Comparison of ENCODE assay signal across 12 cellular contexts in genomic region chr2:8628179-8628869, GRCh38. TPM values are rescaled to one million over a fixed set of nuclear protein-coding genes. Genes with fewer than 3 reads are reported as not detected.
DNase-seq lines count a peak whose midpoint lies in the region; ATAC-seq, FAIRE-seq and TF ChIP-seq lines count a peak whose summit lies in the region.
"Had no signal": no experiment of that assay in that cellular context is flagged by ENCODE, and none has a peak within 500 bp of the region (broad histone marks: within the 10 kb centered on the region; RNA-seq: fewer than 3 reads in every experiment).

No MANE protein-coding gene starts in this region.

- H2BK12ac ChIP-seq in trophoblast cell (ENCODE audit: low read length), result peak overlapping the region; percentile 41

- CTCF ChIA-PET in K562 (lab: Yijun Ruan, JAX; ENCODE audit: low intra/inter-chr PET ratio), result no interaction called here

- H3K14ac ChIP-seq in trophoblast cell (ENCODE audit: low read length), result no peak overlapping the region

- H3K4me3 Mint-ChIP-seq in GM23338 (no peak overlapping the region), T-helper 17 cell (no peak overlapping the region)
- H3K4me3 Mint-ChIP-seq: CD8-positive, alpha-beta T cell had no signal

- H3K4me3 ChIP-seq in GM06990 (replicated peaks; ENCODE audit: low read depth, low read length) (no peak overlapping the region), GM23338 (no peak overlapping the region), K562 (no peak overlapping the region), trophoblast cell (ENCODE audit: low read depth, low read length) (no peak overlapping the region)
- H3K4me3 ChIP-seq: skin epidermis had no signal

- H4K91ac ChIP-seq in trophoblast cell (ENCODE audit: low read depth, low read length), result peak overlapping the region; percentile 23

- TF ChIP-seq EP300 in K562 (IDR thresholded peaks at IDR 0.05; ENCODE audit: low read length), result no peak

- no peaks in the 10 kb centered on the region for H3F3A ChIP-seq in GM23338 (replicated peaks; ENCODE audit: low read depth)

- peak overlapping the region; percentile 21 for H2BK120ac ChIP-seq in trophoblast cell (ENCODE audit: insufficient read depth, low read length, poor library complexity)

- peak overlapping the region; percentile 14 for H4K8ac ChIP-seq in trophoblast cell (ENCODE audit: low read depth, low read length)

- in situ Hi-C loops in K562 (cut with MboI), result no loop called here

- peak overlapping the region; percentile 8 for H2AK5ac ChIP-seq in trophoblast cell (ENCODE audit: low read length)

- H3K4me2 ChIP-seq in GM23338 (no peak overlapping the region), K562 (ENCODE audit: insufficient read depth, low read length) (no peak overlapping the region), trophoblast cell (ENCODE audit: low read length) (no peak overlapping the region)

- H3K4me1 ChIP-seq in GM23338 (ENCODE audit: insufficient read depth) (no peaks in the 10 kb centered on the region), K562 (replicated peaks in 1 of 2; ENCODE audit: control insufficient read depth in 2 of 2, insufficient read depth in 2 of 2, low read length in 2 of 2) (peaks cover 3 to 44% of the 10 kb centered on the region in 2 experiments; a peak in 3 of 5 replicates), trophoblast cell (ENCODE audit: control insufficient read depth in 1 of 2, insufficient read depth in 2 of 2, low read length in 2 of 2) (peaks cover 8 to 11% of the 10 kb centered on the region in 2 experiments)

- H3K27ac ChIP-seq in GM23338 (ENCODE audit: low read depth) (no peak overlapping the region), K562 (ENCODE audit: extremely low read depth, low read depth, low read length) (no peak overlapping the region), trophoblast cell (ENCODE audit: low read depth, low read length) (no peak overlapping the region)
- H3K27ac ChIP-seq: RWPE1, skin epidermis had no signal

- intact Hi-C loops in K562 (cut with micrococcal nuclease), result loop anchor here (2.0 kb wide), 1 partner anchor 104 kb away; no protein-coding TSS in a partner anchor

- H3K4ac ChIP-seq in trophoblast cell (ENCODE audit: low read depth, low read length), result no peak overlapping the region

- H4K20me1 ChIP-seq in GM23338 (replicated peaks; ENCODE audit: insufficient read depth), result no peaks in the 10 kb centered on the region
- no peaks in the 10 kb centered on the region for H4K20me1 ChIP-seq in K562 (replicated peaks; ENCODE audit: control insufficient read depth, insufficient read depth, low read length)

- H3K9me1 ChIP-seq in K562 (ENCODE audit: control insufficient read depth, insufficient read depth, low read length), result no peaks in the 10 kb centered on the region

- peaks cover 2% of the 10 kb centered on the region; the same call in 1 of the 3 replicates for H3K4me1 Mint-ChIP-seq in GM23338
- peaks cover 7% of the 10 kb centered on the region for H3K4me1 Mint-ChIP-seq in T-helper 17 cell

- H3K36me3 Mint-ChIP-seq in GM23338 (ENCODE audit: low read depth) (no peaks in the 10 kb centered on the region), T-helper 17 cell (ENCODE audit: low read depth) (peaks cover 2% of the 10 kb centered on the region)
- H3K36me3 Mint-ChIP-seq: CD8-positive, alpha-beta T cell had no signal

- H3K27ac Mint-ChIP-seq in GM23338, result no peak overlapping the region
- H3K27ac Mint-ChIP-seq in T-helper 17 cell, result no peak overlapping the region
- H3K27ac Mint-ChIP-seq: CD8-positive, alpha-beta T cell had no signal

- peak; percentile 39 for DNase-seq in GM06990 (ENCODE audit: extremely low read depth, insufficient read length)
- DNase-seq in GM23338 (ENCODE audit: low spot score), result peak; percentile 24
- DNase-seq in K562 (ENCODE audit: extremely low read depth in 1 of 4, low spot score in 3 of 4), result peak; percentile 31 to 41 (median 40)
- no peak for DNase-seq in trophoblast cell
- DNase-seq in T-helper 17 cell, result no peak
- no peak for DNase-seq in RPMI8226
- DNase-seq in amygdala (lab: John Stamatoyannopoulos, UW), result no peak
- DNase-seq: CD8-positive, alpha-beta T cell; NCI-H2107 had no signal

- H3K18ac ChIP-seq in trophoblast cell (ENCODE audit: low read length), result peak overlapping the region; percentile 20

- peaks cover 2% of the 10 kb centered on the region; the same call in 1 of the 2 replicates for H3K27me3 ChIP-seq in GM06990 (replicated peaks; ENCODE audit: control insufficient read depth, insufficient read depth, low read length)
- no peaks in the 10 kb centered on the region for H3K27me3 ChIP-seq in GM23338 (ENCODE audit: insufficient read depth)
- peaks cover 23 to 52% of the 10 kb centered on the region in 2 experiments; a peak in 4 of 5 replicates for H3K27me3 ChIP-seq in K562 (ENCODE audit: control insufficient read depth in 2 of 2, insufficient read depth in 2 of 2, low read length in 2 of 2)
- no peaks in the 10 kb centered on the region for H3K27me3 ChIP-seq in trophoblast cell (ENCODE audit: insufficient read depth, low read length)

- H2BK5ac ChIP-seq in trophoblast cell (ENCODE audit: low read depth, low read length, poor library complexity), result peak overlapping the region; percentile 6

- peaks cover 2% of the 10 kb centered on the region for H3K27me3 Mint-ChIP-seq in GM23338 (ENCODE audit: insufficient read depth, low read depth, poor library complexity)
- H3K27me3 Mint-ChIP-seq in T-helper 17 cell, result peaks cover under 1% of the 10 kb centered on the region

- no peak overlapping the region for H3K23ac ChIP-seq in trophoblast cell (ENCODE audit: low read length)

- H3K9me3 ChIP-seq in K562 (replicated peaks; ENCODE audit: control insufficient read depth, insufficient read depth, low read depth, low read length) (no peaks in the 10 kb centered on the region), trophoblast cell (ENCODE audit: insufficient read depth, low read depth, low read length) (peaks cover 2% of the 10 kb centered on the region), T-helper 17 cell (ENCODE audit: control insufficient read depth, low read length, poor library complexity, severe bottlenecking) (no peaks in the 10 kb centered on the region)

- no peak for FAIRE-seq in K562 (lab: Jason Lieb, UNC)

- H3K9me2 ChIP-seq in GM23338 (ENCODE audit: insufficient read depth), result no peaks in the 10 kb centered on the region

- H2AFZ ChIP-seq in GM23338, result no peak overlapping the region
- H2AFZ ChIP-seq in K562 (ENCODE audit: low read depth, low read length), result no peak overlapping the region
- no peak overlapping the region for H2AFZ ChIP-seq in trophoblast cell (ENCODE audit: insufficient read depth, low read length, poor library complexity)

- H3K9ac ChIP-seq in K562 (ENCODE audit: insufficient read depth in 1 of 2, low read depth in 2 of 2, low read length in 2 of 2) (no peak overlapping the region), trophoblast cell (ENCODE audit: low read length) (no peak overlapping the region)

- H3K9me3 Mint-ChIP-seq in GM23338, result no peaks in the 10 kb centered on the region
- H3K9me3 Mint-ChIP-seq: CD8-positive, alpha-beta T cell had no signal

- no TSS peak for BruUV-seq in K562 (replicated peaks; lab: Mats Ljungman, UMichigan)

- ATAC-seq in GM23338, result peak; percentile 53
- peak; percentile 69 for ATAC-seq in K562
- ATAC-seq in HG02852 (IDR thresholded peaks at IDR 0.05; ENCODE audit: unreplicated experiment), result no peak
- ATAC-seq in T-helper 17 cell, result no peak
- ATAC-seq: CD8-positive, alpha-beta T cell had no signal

- POLR2A ChIA-PET in K562 (lab: Yijun Ruan, JAX), result no interaction called here

- peaks cover 11% of the 10 kb centered on the region for H3K79me1 ChIP-seq in trophoblast cell (ENCODE audit: low read length)

- H4K12ac ChIP-seq in trophoblast cell (ENCODE audit: low read depth, low read length), result no peak overlapping the region

- no peaks in the 10 kb centered on the region for H3K79me2 ChIP-seq in GM23338 (replicated peaks; ENCODE audit: insufficient read depth)
- no peaks in the 10 kb centered on the region for H3K79me2 ChIP-seq in K562 (ENCODE audit: control insufficient read depth, insufficient read depth, low read length)
- H3K79me2 ChIP-seq in trophoblast cell (ENCODE audit: control insufficient read depth, insufficient read depth, low read length, poor library complexity), result no peaks in the 10 kb centered on the region

- TF ChIP-seq CTCF in GM06990 (IDR thresholded peaks at IDR 0.05; ENCODE audit: insufficient read depth, low read length, poor library complexity, severe bottlenecking), result peak; percentile 47
- TF ChIP-seq CTCF in GM23338 (conservative IDR thresholded peaks at IDR 0.05; ENCODE audit: low read depth in 2 of 2), result peak in 1 of 2 experiments; percentile 34; a peak in 1 of 4 replicates
- TF ChIP-seq CTCF in K562 (IDR thresholded peaks at IDR 0.05 in 2 of 3, conservative IDR thresholded peaks at IDR 0.05 in 1 of 3; ENCODE audit: insufficient read depth in 2 of 3, low read depth in 1 of 3, low read length in 3 of 3), result peak in 2 of 3 experiments; percentile 5 to 30; a peak in 1 of 6 replicates

- 37% methylated on average over 17 of the region's 18 CpGs for WGBS in K562 (ENCODE audit: insufficient coverage, low coverage, missing lambda C conversion rate)
- WGBS in trophoblast cell (ENCODE audit: extremely low coverage, insufficient coverage, insufficient read length), result no CpG with 5 or more reads among the region's 18 CpGs

- TF ChIP-seq RAD21 in K562 (CRISPR knock-in tag; conservative IDR thresholded peaks at IDR 0.05 in 1 of 2, IDR thresholded peaks at IDR 0.05 in 1 of 2), result peak in 1 of 2 experiments; percentile 6; a peak in 1 of 4 replicates

- no peak for TF ChIP-seq POLR2A in K562 (conservative IDR thresholded peaks at IDR 0.05)

- H3K36me3 ChIP-seq in GM06990 (ENCODE audit: control insufficient read depth, insufficient read depth, low read length), result no peaks in the 10 kb centered on the region
- no peaks in the 10 kb centered on the region for H3K36me3 ChIP-seq in GM23338 (ENCODE audit: insufficient read depth)
- no peaks in the 10 kb centered on the region for H3K36me3 ChIP-seq in K562 (ENCODE audit: control insufficient read depth, insufficient read depth, low read length)
- no peaks in the 10 kb centered on the region for H3K36me3 ChIP-seq in trophoblast cell (ENCODE audit: control insufficient read depth in 1 of 2, insufficient read depth in 2 of 2, low read length in 2 of 2)

RNA-seq across cellular contexts. Expression of gene ID2, which starts 53.5 kb away (rescaled TPM):
- 87.0 and 135 TPM in 2 replicates for total RNA-seq in GM23338 (2014; rRNA removed; shearing (Covaris generic))
- polyA plus RNA-seq in GM23338 (2016; fragmentation: Nextera tagmentation; extraction: Ambion mirVana), result 110 and 119 TPM in 2 replicates
- total RNA-seq in K562 (2011; cell fraction: chromatin; rRNA removed; ENCODE audit: low replicate concordance), result 13.4 and 28.3 TPM in 2 replicates
- 27.2 and 33.5 TPM in 2 replicates for total RNA-seq in K562 (2011; cell fraction: nucleolus; rRNA removed)
- total RNA-seq in K562 (2011; cell fraction: nucleoplasm; rRNA removed), result 24.2 and 26.6 TPM in 2 replicates
- 11.3 and 16.6 TPM in 2 replicates for total RNA-seq in K562 (2014; rRNA removed)
- total RNA-seq in K562 (2014; rRNA removed; fragmentation: Illumina TruSeq; extraction: Trizol), result 9.3 and 11.0 TPM in 2 replicates
- total RNA-seq in K562 (2015; rRNA removed; fragmentation: Illumina TruSeq; extraction: Trizol), result 6.2 and 8.0 TPM in 2 replicates
- 8.3 and 11.1 TPM in 2 replicates for total RNA-seq in K562 (2021)
- polyA plus RNA-seq in K562 (2011; rRNA removed), result 16.7 and 29.0 TPM in 2 replicates
- polyA plus RNA-seq in K562 (2011; cell fraction: cytosol; rRNA removed), result 22.2 and 66.4 TPM in 2 replicates
- polyA plus RNA-seq in K562 (2011; cell fraction: nucleus; rRNA removed), result 29.5 and 79.3 TPM in 2 replicates
- 20.6 and 22.3 TPM in 2 replicates for polyA plus RNA-seq in K562 (2012)
- 14.9 and 20.5 TPM in 2 replicates for polyA plus RNA-seq in K562 (2014; fragmentation: Illumina TruSeq; extraction: Trizol)
- polyA plus RNA-seq in K562 (2014; fragmentation: Nextera tagmentation; extraction: Ambion mirVana), result 10 to 100 TPM; 17.4 to 23.1 TPM
- polyA plus RNA-seq in K562 (2014; rRNA removed), result 28.8 and 35.7 TPM in 2 replicates
- polyA minus RNA-seq in K562 (2011; rRNA and poly(A)+ RNA removed), result 8.8 and 21.6 TPM in 2 replicates
- 6.0 and 9.3 TPM in 2 replicates for polyA minus RNA-seq in K562 (2011; cell fraction: cytosol; rRNA and poly(A)+ RNA removed)
- polyA minus RNA-seq in K562 (2011; cell fraction: nucleus; rRNA and poly(A)+ RNA removed), result 38.2 and 39.5 TPM in 2 replicates
- polyA plus RNA-seq in trophoblast cell (2013), result 277 and 280 TPM in 2 replicates
- 100 to 1,000 TPM; 103 to 113 TPM for total RNA-seq in T-helper 17 cell

Comparison
In these comparisons a context has a peak if more than half of its experiments do, and no peak if none do; other contexts are left out.
1. DNase-seq: peak in GM06990 (single experiment), GM23338 (single experiment) and K562 (4 of 4); none in trophoblast cell (0 of 2), T-helper 17 cell (0 of 3), RPMI8226 (single experiment) and amygdala (0 of 56).
2. ATAC-seq: peak in GM23338 (single experiment) and K562 (single experiment); none in HG02852 (single experiment) and T-helper 17 cell (single experiment).